1 cellular context compared by ENCODE assay signal in genomic region chr6:28589234-28589951, GRCh38.
TF ChIP-seq lines count a peak whose summit lies in the region.

No MANE protein-coding gene starts in this region.

TF ChIP-seq in GM23338, 12 proteins besides CTCF, POLR2A, EP300 and RAD21 (continued from another document):
- peak; percentile 16 for TF ChIP-seq REST (IDR thresholded peaks at IDR 0.05; ENCODE audit: unreplicated experiment)
